In genomic region chr3:194661946-194662345, GRCh38 we compare ENCODE assay signal across 12 cellular contexts.
"Had no signal": no experiment of that assay in that cellular context is flagged by ENCODE, and none has a peak within 500 bp of the region (broad histone marks: within the 10 kb centered on the region; RNA-seq: fewer than 3 reads in every experiment).

No MANE protein-coding gene starts in this region.

- H3K4me1 ChIP-seq: ascending aorta, neural progenitor cell, parathyroid adenoma, tibial nerve had no signal

- H3K27ac Mint-ChIP-seq: activated CD8-positive, alpha-beta T cell treated with anti-CD3 and anti-CD28 coated beads, Interleukin-2, amount 10 ng/mL, durations not matched to agents 7 days and 5 days; activated naive CD8-positive, alpha-beta T cell treated with anti-CD3 and anti-CD28 coated beads, Interleukin-2, amount 50 U/mL, for 24 hours; neural progenitor cell had no signal

- H3K4me1 Mint-ChIP-seq: neural progenitor cell had no signal

- H3K9me3 ChIP-seq: ascending aorta, tibial nerve had no signal

- DNase-seq: activated CD8-positive, alpha-beta memory T cell treated with anti-CD3 and anti-CD28 coated beads, Interleukin-2, amount 50 U/mL, for 48 hours; activated CD8-positive, alpha-beta T cell treated with anti-CD3 and anti-CD28 coated beads, Interleukin-2, amount 10 ng/mL, durations not matched to agents 7 days and 5 days; activated naive CD4-positive, alpha-beta T cell treated with Interleukin-2 at 50 U/mL for 16 hours; activated naive CD8-positive, alpha-beta T cell treated with anti-CD3 and anti-CD28 coated beads, Interleukin-2, amount 50 U/mL, for 24 hours; hippocampal formation; midbrain; T-helper 9 cell had no signal

- H3K4me3 ChIP-seq: ascending aorta, neural progenitor cell, skin epidermis, tibial nerve had no signal

- H3K27ac ChIP-seq: ascending aorta, neural progenitor cell, parathyroid adenoma, tibial nerve had no signal

- H3K4me3 Mint-ChIP-seq: activated CD8-positive, alpha-beta T cell treated with anti-CD3 and anti-CD28 coated beads, Interleukin-2, amount 10 ng/mL, durations not matched to agents 7 days and 5 days; activated naive CD8-positive, alpha-beta T cell treated with anti-CD3 and anti-CD28 coated beads, Interleukin-2, amount 50 U/mL, for 24 hours; neural progenitor cell had no signal

- H3K9me3 Mint-ChIP-seq: activated naive CD8-positive, alpha-beta T cell treated with anti-CD3 and anti-CD28 coated beads, Interleukin-2, amount 50 U/mL, for 24 hours; neural progenitor cell had no signal

- ATAC-seq: activated naive CD8-positive, alpha-beta T cell treated with anti-CD3 and anti-CD28 coated beads, Interleukin-2, amount 50 U/mL, for 24 hours had no signal

- H3K27me3 ChIP-seq: ascending aorta, neural progenitor cell, tibial nerve had no signal
